Comparison of ENCODE assay signal across 1 cellular context in genomic region chr7:135662373-135663114, GRCh38.
A peak's percentile ranks its signal among the peaks of the same experiment; 100 is the strongest.
TF ChIP-seq lines count a peak whose summit lies in the region.

STMP1 (plus strand) TSS chr7:135662514.

TF ChIP-seq in K562, 482 proteins besides CTCF, POLR2A, EP300 and RAD21 (continued from another document and continues in another):
- TF ChIP-seq HBP1 (CRISPR knock-in tag; IDR thresholded peaks at IDR 0.05), result no peak; the same call in 1 of the 2 replicates
- TF ChIP-seq SMAD2 (IDR thresholded peaks at IDR 0.05; ENCODE audit: low read depth, low read length), result no peak
- peak; percentile 35 to 65; a peak in 1 of 4 replicates for TF ChIP-seq ZMIZ1 (IDR thresholded peaks at IDR 0.05; ENCODE audit: low read depth in 2 of 2, low read length in 2 of 2)
- TF ChIP-seq TSHZ1 (CRISPR knock-in tag; IDR thresholded peaks at IDR 0.05), result no peak
- peak; percentile 99 for TF ChIP-seq ARID4B (CRISPR knock-in tag; IDR thresholded peaks at IDR 0.05)
- TF ChIP-seq DNMT1 (IDR thresholded peaks at IDR 0.05), result no peak
- no peak for TF ChIP-seq POLR3A (IDR thresholded peaks at IDR 0.05; ENCODE audit: borderline replicate concordance, extremely low read depth, insufficient read depth, insufficient read length)
- no peak for TF ChIP-seq STAT5B (CRISPR knock-in tag; IDR thresholded peaks at IDR 0.05)
- no peak for TF ChIP-seq PCBP2 (IDR thresholded peaks at IDR 0.05; ENCODE audit: low read depth, low read length, poor library complexity, severe bottlenecking)
- peak in 1 of 2 experiments; percentile 66 for TF ChIP-seq AFF1 (IDR thresholded peaks at IDR 0.05; ENCODE audit: low read depth in 1 of 2, partially characterized antibody in 2 of 2)
- TF ChIP-seq SRSF7 (optimal IDR thresholded peaks at IDR 0.05; ENCODE audit: low read depth, low read length), result no peak
- peak; percentile 82; the same call in 1 of the 2 replicates for TF ChIP-seq ESRRA (IDR thresholded peaks at IDR 0.05; ENCODE audit: borderline replicate concordance, low read depth)
- TF ChIP-seq NELFE (IDR thresholded peaks at IDR 0.05; ENCODE audit: insufficient read depth, insufficient read length), result no peak
- no peak for TF ChIP-seq HLTF (IDR thresholded peaks at IDR 0.05)
- TF ChIP-seq ZNF354B (CRISPR knock-in tag; IDR thresholded peaks at IDR 0.05), result no peak
- TF ChIP-seq NFYB (IDR thresholded peaks at IDR 0.05; ENCODE audit: extremely low read depth, insufficient read length), result no peak
- TF ChIP-seq ZBTB26 (CRISPR knock-in tag; IDR thresholded peaks at IDR 0.05), result no peak
- TF ChIP-seq ETS2 (tag; IDR thresholded peaks at IDR 0.05; ENCODE audit: borderline replicate concordance, poor library complexity, severe bottlenecking), result no peak
- TF ChIP-seq NRF1 (conservative IDR thresholded peaks at IDR 0.05 in 1 of 2, IDR thresholded peaks at IDR 0.05 in 1 of 2), result peak; percentile 78 to 85
- TF ChIP-seq HNRNPLL (IDR thresholded peaks at IDR 0.05; ENCODE audit: low read depth, low read length, poor library complexity, severe bottlenecking), result peak; percentile 77
- no peak for TF ChIP-seq ZNF175 (CRISPR knock-in tag; IDR thresholded peaks at IDR 0.05; ENCODE audit: low read depth)
- TF ChIP-seq ATF3 (IDR thresholded peaks at IDR 0.05), result no peak
- peak; percentile 31; the same call in 1 of the 2 replicates for TF ChIP-seq ATF3 (CRISPR knock-in tag; conservative IDR thresholded peaks at IDR 0.05)
- TF ChIP-seq FOXP4 (CRISPR knock-in tag; IDR thresholded peaks at IDR 0.05; ENCODE audit: borderline replicate concordance), result peak; percentile 99; the same call in 1 of the 2 replicates
- TF ChIP-seq ZNF639 (CRISPR knock-in tag; conservative IDR thresholded peaks at IDR 0.05 in 1 of 2, IDR thresholded peaks at IDR 0.05 in 1 of 2), result peak in 1 of 2 experiments; percentile 95; a peak in 2 of 4 replicates
- TF ChIP-seq ZNF778 (CRISPR knock-in tag; IDR thresholded peaks at IDR 0.05), result no peak
- no peak for TF ChIP-seq ZNF445 (CRISPR knock-in tag; IDR thresholded peaks at IDR 0.05; ENCODE audit: low read depth)
- peak; percentile 75; the same call in 1 of the 2 replicates for TF ChIP-seq E2F1 (CRISPR knock-in tag; IDR thresholded peaks at IDR 0.05)
